In the genomic region with DNA sequence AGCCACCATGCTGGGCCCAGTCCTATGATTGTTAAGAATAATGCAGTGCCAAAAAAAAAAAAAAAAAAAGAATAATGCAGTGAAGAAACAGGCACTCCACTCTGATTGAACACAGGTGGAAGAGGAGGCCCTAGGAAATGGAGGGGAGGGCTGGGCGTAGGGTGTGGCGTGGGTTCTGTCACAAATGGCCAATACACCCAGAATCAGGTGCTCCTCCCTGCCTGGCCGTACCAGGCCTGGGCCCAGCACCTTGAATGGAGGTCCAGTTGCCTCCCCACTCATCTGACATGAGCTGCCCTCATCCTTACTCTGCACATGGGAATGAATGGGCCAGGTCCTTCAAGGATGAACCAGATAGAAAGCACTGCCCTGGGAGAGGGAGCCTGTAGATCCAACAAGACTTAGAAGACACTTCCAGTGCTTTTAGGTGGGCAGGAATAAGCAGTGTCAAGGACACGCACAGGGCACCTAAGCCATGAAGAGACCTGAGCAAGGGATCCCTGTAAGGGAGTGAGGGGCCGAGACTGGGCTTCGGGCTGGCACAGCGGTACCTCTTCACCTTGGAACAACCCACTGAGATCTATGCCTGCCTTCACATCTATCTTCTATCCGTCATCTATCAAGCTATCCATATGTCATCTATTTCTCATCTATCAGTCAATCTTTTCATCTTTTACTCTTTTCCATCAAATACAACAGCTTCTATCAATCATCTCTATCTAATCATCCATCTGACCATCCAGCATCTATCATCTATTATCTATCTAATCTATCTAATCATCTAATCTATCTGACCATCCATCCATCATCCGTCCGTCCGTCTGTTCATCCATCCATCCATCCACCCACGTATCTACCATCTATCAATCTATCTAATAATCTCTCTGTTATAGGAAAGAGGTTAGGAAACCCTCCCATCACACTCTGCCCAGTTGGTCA, we compare ENCODE assay signal across 14 cellular contexts. TPM values are rescaled to one million over a fixed set of nuclear protein-coding genes. Genes with fewer than 3 reads are reported as not detected.
DNase-seq lines count a peak whose midpoint lies in the region; ATAC-seq and TF ChIP-seq lines count a peak whose summit lies in the region.
"Had no signal": no experiment of that assay in that cellular context is flagged by ENCODE, and none has a peak within 500 bp of the region (broad histone marks: within the 10 kb centered on the region; RNA-seq: fewer than 3 reads in every experiment).

No MANE protein-coding gene starts in this region.

- ATAC-seq in natural killer cell treated with Interleukin-12 subunit alpha and Interleukin-12 subunit beta and Interleukin-15 and Interleukin-18, amount 100 ng/mL, for 72 hours: no peak
- ATAC-seq in GM21737 (IDR thresholded peaks at IDR 0.05; ENCODE audit: unreplicated experiment): no peak

- no peak overlapping the region for H3K4me3 ChIP-seq in right atrium auricular region
- H3K4me3 ChIP-seq: esophagus squamous epithelium, SJCRH30, vagina had no signal

- no peaks in the 10 kb centered on the region for H3K9me3 Mint-ChIP-seq in brain
- no peaks in the 10 kb centered on the region for H3K9me3 Mint-ChIP-seq in natural killer cell treated with Interleukin-12 subunit alpha and Interleukin-12 subunit beta and Interleukin-15 and Interleukin-18, amount 100 ng/mL, for 72 hours

- peaks cover 9% of the 10 kb centered on the region for H3K4me1 Mint-ChIP-seq in brain
- H3K4me1 Mint-ChIP-seq in natural killer cell treated with Interleukin-12 subunit alpha and Interleukin-12 subunit beta and Interleukin-15 and Interleukin-18, amount 100 ng/mL, for 72 hours (ENCODE audit: low read depth in 2 of 2): peaks cover 26 to 31% of the 10 kb centered on the region in 2 donors

- H3K4me3 Mint-ChIP-seq in brain: no peak overlapping the region
- peak overlapping the region; percentile 1 for H3K4me3 Mint-ChIP-seq in natural killer cell treated with Interleukin-12 subunit alpha and Interleukin-12 subunit beta and Interleukin-15 and Interleukin-18, amount 100 ng/mL, for 72 hours

- DNase-seq in cardiac septum (ENCODE audit: low spot score) (peak; percentile 67), right atrium auricular region (ENCODE audit: low spot score) (no peak), SIG-M5 treated with dmso at 0.1 percent for 504 hours (lab: John Stamatoyannopoulos, UW; ENCODE audit: unreplicated experiment) (no peak), NCI-H526 (lab: John Stamatoyannopoulos, UW) (no peak)
- DNase-seq in natural killer cell treated with Interleukin-12 subunit alpha and Interleukin-12 subunit beta and Interleukin-15 and Interleukin-18, amount 100 ng/mL, for 72 hours (ENCODE audit: low spot score): peak; percentile 38
- DNase-seq in stimulated activated naive CD4-positive, alpha-beta T cell treated with Interleukin-2 at 50 U/mL for 16 hours (lab: John Stamatoyannopoulos, UW): no peak
- DNase-seq: esophagus squamous epithelium, hippocampal formation, NCI-H1436 treated with DMSO at 0.1 percent for 48 hours, SJCRH30 had no signal

- intact Hi-C loops in cardiac septum (cut with DNase I): no loop called here

- no peaks in the 10 kb centered on the region for H3K36me3 Mint-ChIP-seq in brain
- no peaks in the 10 kb centered on the region for H3K36me3 Mint-ChIP-seq in natural killer cell treated with Interleukin-12 subunit alpha and Interleukin-12 subunit beta and Interleukin-15 and Interleukin-18, amount 100 ng/mL, for 72 hours

- H3K4me1 ChIP-seq in right atrium auricular region: peaks cover 0 to 32% of the 10 kb centered on the region in 2 donors

- H3K27me3 Mint-ChIP-seq in brain: no peaks in the 10 kb centered on the region
- no peaks in the 10 kb centered on the region for H3K27me3 Mint-ChIP-seq in natural killer cell treated with Interleukin-12 subunit alpha and Interleukin-12 subunit beta and Interleukin-15 and Interleukin-18, amount 100 ng/mL, for 72 hours

- no peaks in the 10 kb centered on the region for H3K9me3 ChIP-seq in right atrium auricular region
- H3K9me3 ChIP-seq: esophagus squamous epithelium, SJCRH30, vagina had no signal

- TF ChIP-seq CTCF in right atrium auricular region (IDR thresholded peaks at IDR 0.05): no peak
- TF ChIP-seq CTCF in brain (conservative IDR thresholded peaks at IDR 0.05): no peak

- H3K27ac Mint-ChIP-seq in brain: peak overlapping the region in 4 of 5 experiments; percentile 2 to 30 (median 7)
- H3K27ac Mint-ChIP-seq in natural killer cell treated with Interleukin-12 subunit alpha and Interleukin-12 subunit beta and Interleukin-15 and Interleukin-18, amount 100 ng/mL, for 72 hours: peak overlapping the region; percentile 29 to 81

- peaks cover 21% of the 10 kb centered on the region for H3K36me3 ChIP-seq in right atrium auricular region
- H3K36me3 ChIP-seq: SJCRH30 had no signal

- no peaks in the 10 kb centered on the region for H3K27me3 ChIP-seq in right atrium auricular region
- H3K27me3 ChIP-seq: esophagus squamous epithelium, SJCRH30, vagina had no signal

- no peak overlapping the region for H3K27ac ChIP-seq in right atrium auricular region
- H3K27ac ChIP-seq: SJCRH30, vagina had no signal

RNA-seq across cellular contexts. Expression of a gene that starts 15.9 kb away (rescaled TPM):
- total RNA-seq in cardiac septum (46.4 TPM), right atrium auricular region (10 to 100 TPM; 65.5 to 89.4 TPM)
- 47.3 TPM for polyA plus RNA-seq in brain (ENCODE audit: insufficient read depth, low read depth, low replicate concordance)
- total RNA-seq in natural killer cell treated with Interleukin-12 subunit alpha and Interleukin-12 subunit beta and Interleukin-15 and Interleukin-18, amount 100 ng/mL, for 72 hours: 10 to 100 TPM; 20.1 to 21.9 TPM

RNA-seq across cellular contexts. Expression of a gene that starts 22.2 kb away (rescaled TPM):
- total RNA-seq in cardiac septum (45.1 TPM), right atrium auricular region (10 to 100 TPM; 21.2 to 46.8 TPM)
- polyA plus RNA-seq in brain (ENCODE audit: insufficient read depth, low read depth, low replicate concordance): 53.1 TPM
- 10 to 100 TPM; 21.7 to 23.4 TPM for total RNA-seq in natural killer cell treated with Interleukin-12 subunit alpha and Interleukin-12 subunit beta and Interleukin-15 and Interleukin-18, amount 100 ng/mL, for 72 hours

RNA-seq across cellular contexts. Expression of a gene that starts 59.7 kb away (rescaled TPM):
- total RNA-seq in cardiac septum: 1.1 TPM
- total RNA-seq in right atrium auricular region: 10 to 100 TPM in 1 of 2 donors, 1 to 10 TPM in 1; 1.6 to 11.8 TPM
- 3.9 TPM for polyA plus RNA-seq in brain (ENCODE audit: insufficient read depth, low read depth, low replicate concordance)
- 1 to 10 TPM in 1 of 2 donors, under 1 TPM in 1; 0.67 to 3.3 TPM for total RNA-seq in natural killer cell treated with Interleukin-12 subunit alpha and Interleukin-12 subunit beta and Interleukin-15 and Interleukin-18, amount 100 ng/mL, for 72 hours
- total RNA-seq: lung microvascular endothelial cell, SJCRH30 had no signal

Comparison
In these comparisons a context has a peak if more than half of its experiments do, and no peak if none do; other contexts are left out.
1. DNase-seq: peak in cardiac septum (single experiment) and natural killer cell treated with Interleukin-12 subunit alpha and Interleukin-12 subunit beta and Interleukin-15 and Interleukin-18, amount 100 ng/mL, for 72 hours (single experiment); none in right atrium auricular region (single experiment), stimulated activated naive CD4-positive, alpha-beta T cell treated with Interleukin-2 at 50 U/mL for 16 hours (single experiment), SIG-M5 treated with dmso at 0.1 percent for 504 hours (single experiment) and NCI-H526 (0 of 2).